In genomic region chr20:53905019-53905847, GRCh38 we compare ENCODE assay signal across 1 cellular context.
TF ChIP-seq lines count a peak whose summit lies in the region.

No MANE protein-coding gene starts in this region.

TF ChIP-seq in GM12878, 131 proteins besides CTCF, POLR2A, EP300 and RAD21 (continued from another document and continues in another):
- TF ChIP-seq, protein P1, sequence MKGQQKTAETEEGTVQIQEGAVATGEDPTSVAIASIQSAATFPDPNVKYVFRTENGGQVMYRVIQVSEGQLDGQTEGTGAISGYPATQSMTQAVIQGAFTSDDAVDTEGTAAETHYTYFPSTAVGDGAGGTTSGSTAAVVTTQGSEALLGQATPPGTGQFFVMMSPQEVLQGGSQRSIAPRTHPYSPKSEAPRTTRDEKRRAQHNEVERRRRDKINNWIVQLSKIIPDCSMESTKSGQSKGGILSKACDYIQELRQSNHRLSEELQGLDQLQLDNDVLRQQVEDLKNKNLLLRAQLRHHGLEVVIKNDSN (IDR thresholded peaks at IDR 0.05; ENCODE audit: borderline replicate concordance, extremely low read length, insufficient read depth, low read depth, low read length) = no peak
- TF ChIP-seq CHD1 (IDR thresholded peaks at IDR 0.05; ENCODE audit: low read depth, low read length) (no peak), SPI1 (IDR thresholded peaks at IDR 0.05; ENCODE audit: borderline replicate concordance, insufficient read depth, low read depth, low read length) (no peak), CHD4 (IDR thresholded peaks at IDR 0.05) (no peak), MYC (IDR thresholded peaks at IDR 0.05; ENCODE audit: insufficient read depth, insufficient read length, insufficient replicate concordance, low read length, severe bottlenecking) (no peak), KDM1A (IDR thresholded peaks at IDR 0.05; ENCODE audit: borderline replicate concordance) (no peak), ETV6 (conservative IDR thresholded peaks at IDR 0.05 in 1 of 2, IDR thresholded peaks at IDR 0.05 in 1 of 2; ENCODE audit: borderline replicate concordance in 1 of 2, low read depth in 1 of 2) (0 out of 4 replicates have a peak, but pooled peaks of 1 of the 2 experiments have one; percentile 7), NFIC (IDR thresholded peaks at IDR 0.05; ENCODE audit: low read depth, low read length) (peak; percentile 47), ZNF207 (IDR thresholded peaks at IDR 0.05; ENCODE audit: borderline replicate concordance) (no peak), EED (IDR thresholded peaks at IDR 0.05; ENCODE audit: low read depth) (peak; percentile 70), TCF7 (IDR thresholded peaks at IDR 0.05; ENCODE audit: borderline replicate concordance) (no peak), GABPA (IDR thresholded peaks at IDR 0.05; ENCODE audit: low read depth) (no peak), BCL11A (IDR thresholded peaks at IDR 0.05; ENCODE audit: low read depth, low read length) (0 out of 2 replicates have a peak, but pooled peaks have one; percentile 40), CREB1 (IDR thresholded peaks at IDR 0.05; ENCODE audit: low read depth) (peak; percentile 21; the same call in 1 of the 2 replicates), ZSCAN29 (IDR thresholded peaks at IDR 0.05) (no peak), POU2F2 (IDR thresholded peaks at IDR 0.05; ENCODE audit: borderline replicate concordance, low read depth, low read length) (no peak), NBN (IDR thresholded peaks at IDR 0.05) (0 out of 2 replicates have a peak, but pooled peaks have one; percentile 17), RELB (IDR thresholded peaks at IDR 0.05; ENCODE audit: low read depth) (peak; percentile 72; the same call in 1 of the 2 replicates), BACH1 (IDR thresholded peaks at IDR 0.05; ENCODE audit: borderline replicate concordance) (no peak), NFXL1 (IDR thresholded peaks at IDR 0.05; ENCODE audit: borderline replicate concordance) (peak; percentile 72; the same call in 1 of the 2 replicates), POLR2AphosphoS5 (IDR thresholded peaks at IDR 0.05; ENCODE audit: low read length) (peak; percentile 61), CEBPB (IDR thresholded peaks at IDR 0.05; ENCODE audit: borderline replicate concordance in 1 of 2, low read depth in 2 of 2, low read length in 2 of 2) (no peak), SIX5 (IDR thresholded peaks at IDR 0.05; ENCODE audit: low read depth, low read length, severe bottlenecking) (no peak), PRDM15 (CRISPR knock-in tag; IDR thresholded peaks at IDR 0.05) (no peak), JUND (IDR thresholded peaks at IDR 0.05; ENCODE audit: low read depth, low read length) (no peak), E4F1 (IDR thresholded peaks at IDR 0.05; ENCODE audit: borderline replicate concordance, partially characterized antibody) (no peak), SUZ12 (IDR thresholded peaks at IDR 0.05; ENCODE audit: unreplicated experiment) (no peak), PML (IDR thresholded peaks at IDR 0.05; ENCODE audit: low read length) (0 out of 2 replicates have a peak, but pooled peaks have one; percentile 26), SP1 (IDR thresholded peaks at IDR 0.05; ENCODE audit: low read depth, low read length) (peak; percentile 29), STAT3 (IDR thresholded peaks at IDR 0.05; ENCODE audit: low read depth, low read length) (no peak)
- TF ChIP-seq, protein P2, sequence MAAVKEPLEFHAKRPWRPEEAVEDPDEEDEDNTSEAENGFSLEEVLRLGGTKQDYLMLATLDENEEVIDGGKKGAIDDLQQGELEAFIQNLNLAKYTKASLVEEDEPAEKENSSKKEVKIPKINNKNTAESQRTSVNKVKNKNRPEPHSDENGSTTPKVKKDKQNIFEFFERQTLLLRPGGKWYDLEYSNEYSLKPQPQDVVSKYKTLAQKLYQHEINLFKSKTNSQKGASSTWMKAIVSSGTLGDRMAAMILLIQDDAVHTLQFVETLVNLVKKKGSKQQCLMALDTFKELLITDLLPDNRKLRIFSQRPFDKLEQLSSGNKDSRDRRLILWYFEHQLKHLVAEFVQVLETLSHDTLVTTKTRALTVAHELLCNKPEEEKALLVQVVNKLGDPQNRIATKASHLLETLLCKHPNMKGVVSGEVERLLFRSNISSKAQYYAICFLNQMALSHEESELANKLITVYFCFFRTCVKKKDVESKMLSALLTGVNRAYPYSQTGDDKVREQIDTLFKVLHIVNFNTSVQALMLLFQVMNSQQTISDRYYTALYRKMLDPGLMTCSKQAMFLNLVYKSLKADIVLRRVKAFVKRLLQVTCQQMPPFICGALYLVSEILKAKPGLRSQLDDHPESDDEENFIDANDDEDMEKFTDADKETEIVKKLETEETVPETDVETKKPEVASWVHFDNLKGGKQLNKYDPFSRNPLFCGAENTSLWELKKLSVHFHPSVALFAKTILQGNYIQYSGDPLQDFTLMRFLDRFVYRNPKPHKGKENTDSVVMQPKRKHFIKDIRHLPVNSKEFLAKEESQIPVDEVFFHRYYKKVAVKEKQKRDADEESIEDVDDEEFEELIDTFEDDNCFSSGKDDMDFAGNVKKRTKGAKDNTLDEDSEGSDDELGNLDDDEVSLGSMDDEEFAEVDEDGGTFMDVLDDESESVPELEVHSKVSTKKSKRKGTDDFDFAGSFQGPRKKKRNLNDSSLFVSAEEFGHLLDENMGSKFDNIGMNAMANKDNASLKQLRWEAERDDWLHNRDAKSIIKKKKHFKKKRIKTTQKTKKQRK (IDR thresholded peaks at IDR 0.05; ENCODE audit: low read depth, low read length) = no peak
- TF ChIP-seq, protein P3, sequence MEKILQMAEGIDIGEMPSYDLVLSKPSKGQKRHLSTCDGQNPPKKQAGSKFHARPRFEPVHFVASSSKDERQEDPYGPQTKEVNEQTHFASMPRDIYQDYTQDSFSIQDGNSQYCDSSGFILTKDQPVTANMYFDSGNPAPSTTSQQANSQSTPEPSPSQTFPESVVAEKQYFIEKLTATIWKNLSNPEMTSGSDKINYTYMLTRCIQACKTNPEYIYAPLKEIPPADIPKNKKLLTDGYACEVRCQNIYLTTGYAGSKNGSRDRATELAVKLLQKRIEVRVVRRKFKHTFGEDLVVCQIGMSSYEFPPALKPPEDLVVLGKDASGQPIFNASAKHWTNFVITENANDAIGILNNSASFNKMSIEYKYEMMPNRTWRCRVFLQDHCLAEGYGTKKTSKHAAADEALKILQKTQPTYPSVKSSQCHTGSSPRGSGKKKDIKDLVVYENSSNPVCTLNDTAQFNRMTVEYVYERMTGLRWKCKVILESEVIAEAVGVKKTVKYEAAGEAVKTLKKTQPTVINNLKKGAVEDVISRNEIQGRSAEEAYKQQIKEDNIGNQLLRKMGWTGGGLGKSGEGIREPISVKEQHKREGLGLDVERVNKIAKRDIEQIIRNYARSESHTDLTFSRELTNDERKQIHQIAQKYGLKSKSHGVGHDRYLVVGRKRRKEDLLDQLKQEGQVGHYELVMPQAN (conservative IDR thresholded peaks at IDR 0.05) = no peak
- TF ChIP-seq, protein P4, sequence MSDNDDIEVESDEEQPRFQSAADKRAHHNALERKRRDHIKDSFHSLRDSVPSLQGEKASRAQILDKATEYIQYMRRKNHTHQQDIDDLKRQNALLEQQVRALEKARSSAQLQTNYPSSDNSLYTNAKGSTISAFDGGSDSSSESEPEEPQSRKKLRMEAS (IDR thresholded peaks at IDR 0.05; ENCODE audit: low read depth, low read length) = no peak
- TF ChIP-seq, protein P5, sequence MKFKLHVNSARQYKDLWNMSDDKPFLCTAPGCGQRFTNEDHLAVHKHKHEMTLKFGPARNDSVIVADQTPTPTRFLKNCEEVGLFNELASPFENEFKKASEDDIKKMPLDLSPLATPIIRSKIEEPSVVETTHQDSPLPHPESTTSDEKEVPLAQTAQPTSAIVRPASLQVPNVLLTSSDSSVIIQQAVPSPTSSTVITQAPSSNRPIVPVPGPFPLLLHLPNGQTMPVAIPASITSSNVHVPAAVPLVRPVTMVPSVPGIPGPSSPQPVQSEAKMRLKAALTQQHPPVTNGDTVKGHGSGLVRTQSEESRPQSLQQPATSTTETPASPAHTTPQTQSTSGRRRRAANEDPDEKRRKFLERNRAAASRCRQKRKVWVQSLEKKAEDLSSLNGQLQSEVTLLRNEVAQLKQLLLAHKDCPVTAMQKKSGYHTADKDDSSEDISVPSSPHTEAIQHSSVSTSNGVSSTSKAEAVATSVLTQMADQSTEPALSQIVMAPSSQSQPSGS (IDR thresholded peaks at IDR 0.05; ENCODE audit: low read length) = no peak; the same call in 1 of the 2 replicates
- TF ChIP-seq, protein P6, sequence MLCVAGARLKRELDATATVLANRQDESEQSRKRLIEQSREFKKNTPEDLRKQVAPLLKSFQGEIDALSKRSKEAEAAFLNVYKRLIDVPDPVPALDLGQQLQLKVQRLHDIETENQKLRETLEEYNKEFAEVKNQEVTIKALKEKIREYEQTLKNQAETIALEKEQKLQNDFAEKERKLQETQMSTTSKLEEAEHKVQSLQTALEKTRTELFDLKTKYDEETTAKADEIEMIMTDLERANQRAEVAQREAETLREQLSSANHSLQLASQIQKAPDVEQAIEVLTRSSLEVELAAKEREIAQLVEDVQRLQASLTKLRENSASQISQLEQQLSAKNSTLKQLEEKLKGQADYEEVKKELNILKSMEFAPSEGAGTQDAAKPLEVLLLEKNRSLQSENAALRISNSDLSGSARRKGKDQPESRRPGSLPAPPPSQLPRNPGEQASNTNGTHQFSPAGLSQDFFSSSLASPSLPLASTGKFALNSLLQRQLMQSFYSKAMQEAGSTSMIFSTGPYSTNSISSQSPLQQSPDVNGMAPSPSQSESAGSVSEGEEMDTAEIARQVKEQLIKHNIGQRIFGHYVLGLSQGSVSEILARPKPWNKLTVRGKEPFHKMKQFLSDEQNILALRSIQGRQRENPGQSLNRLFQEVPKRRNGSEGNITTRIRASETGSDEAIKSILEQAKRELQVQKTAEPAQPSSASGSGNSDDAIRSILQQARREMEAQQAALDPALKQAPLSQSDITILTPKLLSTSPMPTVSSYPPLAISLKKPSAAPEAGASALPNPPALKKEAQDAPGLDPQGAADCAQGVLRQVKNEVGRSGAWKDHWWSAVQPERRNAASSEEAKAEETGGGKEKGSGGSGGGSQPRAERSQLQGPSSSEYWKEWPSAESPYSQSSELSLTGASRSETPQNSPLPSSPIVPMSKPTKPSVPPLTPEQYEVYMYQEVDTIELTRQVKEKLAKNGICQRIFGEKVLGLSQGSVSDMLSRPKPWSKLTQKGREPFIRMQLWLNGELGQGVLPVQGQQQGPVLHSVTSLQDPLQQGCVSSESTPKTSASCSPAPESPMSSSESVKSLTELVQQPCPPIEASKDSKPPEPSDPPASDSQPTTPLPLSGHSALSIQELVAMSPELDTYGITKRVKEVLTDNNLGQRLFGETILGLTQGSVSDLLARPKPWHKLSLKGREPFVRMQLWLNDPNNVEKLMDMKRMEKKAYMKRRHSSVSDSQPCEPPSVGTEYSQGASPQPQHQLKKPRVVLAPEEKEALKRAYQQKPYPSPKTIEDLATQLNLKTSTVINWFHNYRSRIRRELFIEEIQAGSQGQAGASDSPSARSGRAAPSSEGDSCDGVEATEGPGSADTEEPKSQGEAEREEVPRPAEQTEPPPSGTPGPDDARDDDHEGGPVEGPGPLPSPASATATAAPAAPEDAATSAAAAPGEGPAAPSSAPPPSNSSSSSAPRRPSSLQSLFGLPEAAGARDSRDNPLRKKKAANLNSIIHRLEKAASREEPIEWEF (IDR thresholded peaks at IDR 0.05; ENCODE audit: insufficient replicate concordance, low read depth, low read length) = no peak
